In the genomic region with DNA sequence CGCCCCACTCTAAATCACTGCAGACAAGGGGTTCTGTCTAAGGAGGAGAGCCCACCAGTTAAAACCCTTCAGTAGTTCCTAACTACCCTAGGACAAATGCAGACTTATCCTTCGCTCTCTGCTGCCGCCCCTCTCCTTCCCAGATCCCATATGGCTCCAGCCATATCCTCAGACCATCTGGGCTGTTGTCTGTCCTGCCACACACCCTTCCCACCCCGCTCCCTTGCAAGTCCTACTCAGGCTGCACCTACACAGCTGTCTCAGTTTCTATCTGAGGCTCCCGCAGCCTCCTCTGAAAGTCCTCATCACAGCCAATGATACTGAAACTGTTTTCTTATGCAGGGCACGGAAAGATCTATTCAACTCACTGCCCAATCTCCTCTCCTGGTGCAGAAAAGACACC, we compare ENCODE assay signal across 8 cellular contexts. TPM values are rescaled to one million over a fixed set of nuclear protein-coding genes. Genes with fewer than 3 reads are reported as not detected.
DNase-seq lines count a peak whose midpoint lies in the region; ATAC-seq and TF ChIP-seq lines count a peak whose summit lies in the region.

No MANE protein-coding gene starts in this region.

- 88 to 91% methylated on average over 6 of the region's 6 CpGs for WGBS in thyroid gland, 2 donors

- H2AFZ ChIP-seq in Karpas-422 (ENCODE audit: low read length): peak overlapping the region; percentile 22; the same call in 1 of the 2 replicates

- H3K4me1 ChIP-seq in Karpas-422 (ENCODE audit: low read length) (peaks cover 20% of the 10 kb centered on the region), thyroid gland (peaks cover 16 to 18% of the 10 kb centered on the region in 2 donors)

- H3K9me3 ChIP-seq in Karpas-422 (ENCODE audit: low read length) (no peaks in the 10 kb centered on the region), thyroid gland (no peaks in the 10 kb centered on the region)

- no peak for TF ChIP-seq POLR2A in thyroid gland (IDR thresholded peaks at IDR 0.05)

- H3K4me3 ChIP-seq in Karpas-422 (ENCODE audit: low read length) (peak overlapping the region; percentile 92), thyroid gland (replicated peaks in 1 of 3) (no peak overlapping the region)

- TF ChIP-seq CTCF in thyroid gland (IDR thresholded peaks at IDR 0.05): no peak

- H3K27me3 ChIP-seq in Karpas-422 (ENCODE audit: low read length) (no peaks in the 10 kb centered on the region), thyroid gland (no peaks in the 10 kb centered on the region)

- DNase-seq in DMS 273 (lab: John Stamatoyannopoulos, UW; ENCODE audit: unreplicated experiment): peak; percentile 95
- DNase-seq in Karpas-422: no peak
- peak; percentile 16 for DNase-seq in epidermal melanocyte (ENCODE audit: insufficient read length, low spot score)
- no peak for DNase-seq in thyroid gland
- no peak for DNase-seq in NCI-H1694 treated with DMSO at 0.1 percent for 48 hours (lab: John Stamatoyannopoulos, UW)
- no peak for DNase-seq in Right ventricle myocardium superior

- H3K27ac ChIP-seq in Karpas-422 (ENCODE audit: low read length): 0 out of 2 replicates have a peak overlapping the region, but pooled peaks have one; percentile 5
- no peak overlapping the region for H3K27ac ChIP-seq in thyroid gland

- H3K9ac ChIP-seq in Karpas-422 (ENCODE audit: low read length): peak overlapping the region; percentile 96

- no peaks in the 10 kb centered on the region for H4K20me1 ChIP-seq in Karpas-422 (ENCODE audit: insufficient read depth, low read depth, low read length)

- intact Hi-C loops in thyroid gland (cut with DNase I) (no loop called here), Right ventricle myocardium superior (cut with DNase I) (no loop called here)

- H3K79me2 ChIP-seq in Karpas-422 (ENCODE audit: low read length): peaks cover 18% of the 10 kb centered on the region

- peak; percentile 53 for ATAC-seq in GM21390 (IDR thresholded peaks at IDR 0.05; ENCODE audit: unreplicated experiment)
- ATAC-seq in GM19328 (IDR thresholded peaks at IDR 0.05; ENCODE audit: unreplicated experiment): no peak
- ATAC-seq in Right ventricle myocardium superior (ENCODE audit: poor library complexity): no peak

- H3K36me3 ChIP-seq in Karpas-422 (ENCODE audit: insufficient read depth, low read length) (no peaks in the 10 kb centered on the region; the same call in none of the 2 replicates), thyroid gland (peaks cover 15 to 21% of the 10 kb centered on the region in 2 donors)

- peak overlapping the region; percentile 79 for H3K4me2 ChIP-seq in Karpas-422 (ENCODE audit: low read depth, low read length, poor library complexity, severe bottlenecking)

- H3K9me2 ChIP-seq in Karpas-422 (replicated peaks; ENCODE audit: insufficient read depth, low read length): no peaks in the 10 kb centered on the region

RNA-seq across cellular contexts. Expression of gene BCKDK, which starts 0.7 kb away (rescaled TPM):
- total RNA-seq in Karpas-422 (2014; rRNA removed; shearing (Covaris generic); ENCODE audit: low replicate concordance): 28.4 and 37.5 TPM in 2 replicates
- total RNA-seq in thyroid gland: 10 to 100 TPM; 30.1 to 52.0 (median 40.5) TPM
- 84.3 TPM for total RNA-seq in Right ventricle myocardium superior

RNA-seq across cellular contexts. Expression of gene KAT8, which starts 10.0 kb away (rescaled TPM):
- 37.2 and 42.7 TPM in 2 replicates for total RNA-seq in Karpas-422 (2014; rRNA removed; shearing (Covaris generic); ENCODE audit: low replicate concordance)
- total RNA-seq in thyroid gland (100 to 1,000 TPM in 3 of 4 donors, 10 to 100 TPM in 1; 90.0 to 121 (median 113) TPM), Right ventricle myocardium superior (60.3 TPM)

RNA-seq across cellular contexts. Expression of gene VKORC1, which starts 12.9 kb away (rescaled TPM):
- total RNA-seq in Karpas-422 (2014; rRNA removed; shearing (Covaris generic); ENCODE audit: low replicate concordance): 70.2 and 93.9 TPM in 2 replicates
- total RNA-seq in thyroid gland (100 to 1,000 TPM in 2 of 4 donors, 10 to 100 TPM in 2; 58.7 to 145 (median 104) TPM), Right ventricle myocardium superior (40.0 TPM)

RNA-seq across cellular contexts. Expression of gene PRSS53, which starts 18.7 kb away (rescaled TPM):
- 3.2 and 4.0 TPM in 2 replicates for total RNA-seq in Karpas-422 (2014; rRNA removed; shearing (Covaris generic); ENCODE audit: low replicate concordance)
- total RNA-seq in thyroid gland (1 to 10 TPM in 3 of 4 donors, under 1 TPM in 1; 0.93 to 1.9 (median 1.6) TPM), Right ventricle myocardium superior (0.81 TPM)

RNA-seq across cellular contexts. Expression of gene PRSS8, which starts 28.1 kb away (rescaled TPM):
- total RNA-seq in Karpas-422 (2014; rRNA removed; shearing (Covaris generic); ENCODE audit: low replicate concordance): not detected in 2 replicates
- total RNA-seq in thyroid gland: 10 to 100 TPM; 42.1 to 89.9 (median 72.8) TPM
- not detected for total RNA-seq in Right ventricle myocardium superior

Comparison
In these comparisons a context has a peak if more than half of its experiments do, and no peak if none do; other contexts are left out.
1. DNase-seq: peak in DMS 273 (single experiment) and epidermal melanocyte (single experiment); none in Karpas-422 (single experiment), thyroid gland (0 of 2), NCI-H1694 treated with DMSO at 0.1 percent for 48 hours (single experiment) and Right ventricle myocardium superior (single experiment).